In genomic region chr5:181186022-181186421, GRCh38 we compare ENCODE assay signal across 29 cellular contexts. TPM values are rescaled to one million over a fixed set of nuclear protein-coding genes. Genes with fewer than 3 reads are reported as not detected.
A peak's percentile ranks its signal among the peaks of the same experiment; 100 is the strongest.
DNase-seq lines count a peak whose midpoint lies in the region; ATAC-seq and TF ChIP-seq lines count a peak whose summit lies in the region.
"Had no signal": no experiment of that assay in that cellular context is flagged by ENCODE, and none has a peak within 500 bp of the region (broad histone marks: within the 10 kb centered on the region; RNA-seq: fewer than 3 reads in every experiment).

No MANE protein-coding gene starts in this region.

- H3K4me2 ChIP-seq in BLaER1, result peak overlapping the region; percentile 73; the same call in 1 of the 2 replicates

- 74 to 84% (median 81%) methylated on average over 6 of the region's 6 CpGs for WGBS in stomach, 5 donors

- H3K9me3 Mint-ChIP-seq in CD8-positive, alpha-beta T cell, result peaks cover 4% of the 10 kb centered on the region
- H3K9me3 Mint-ChIP-seq in neural crest cell, result peaks cover 5% of the 10 kb centered on the region
- H3K9me3 Mint-ChIP-seq: activated naive CD4-positive, alpha-beta T cell treated with anti-CD3 and anti-CD28 coated beads for 36 hours had no signal

- H3K4me1 Mint-ChIP-seq in CD8-positive, alpha-beta T cell (ENCODE audit: low read depth), result peaks cover 38% of the 10 kb centered on the region
- H3K4me1 Mint-ChIP-seq in neural crest cell, result peaks cover 39% of the 10 kb centered on the region

- no peak for ATAC-seq in CD8-positive, alpha-beta T cell
- no peak for ATAC-seq in GM19328 (IDR thresholded peaks at IDR 0.05; ENCODE audit: unreplicated experiment)
- ATAC-seq: activated CD4-positive, alpha-beta T cell treated with anti-CD3 and anti-CD28 coated beads for 36 hours; HCT116; left lung; upper lobe of right lung had no signal

- CTCF ChIA-PET in CD8-positive, alpha-beta T cell (lab: Charles Lee), result interaction anchor here (1.2 kb wide), 1 partner anchor 52 kb away, joined by 3 read pairs; no protein-coding TSS in a partner anchor

- TF ChIP-seq CTCF in CD8-positive, alpha-beta T cell (IDR thresholded peaks at IDR 0.05), result no peak
- no peak for TF ChIP-seq CTCF in VCaP (conservative IDR thresholded peaks at IDR 0.05)
- no peak for TF ChIP-seq CTCF in neural crest cell (conservative IDR thresholded peaks at IDR 0.05)
- TF ChIP-seq CTCF in stomach (IDR thresholded peaks at IDR 0.05), result no peak

- no peak overlapping the region for H3K4me3 Mint-ChIP-seq in CD8-positive, alpha-beta T cell
- peak overlapping the region; percentile 65 for H3K4me3 Mint-ChIP-seq in neural crest cell
- H3K4me3 Mint-ChIP-seq: activated CD4-positive, alpha-beta T cell treated with anti-CD3 and anti-CD28 coated beads for 36 hours had no signal

- intact Hi-C loops in CD8-positive, alpha-beta T cell (cut with DNase I, micrococcal nuclease), result loop anchor here in 1 of 2 experiments (10.0 kb wide), 2 partner anchors 321 to 401 kb away; partner anchors contain the start of gene ZFP62
- intact Hi-C loops in stomach (cut with DNase I; ENCODE audit: low total_unique reads), result no loop called here

- H3K9me3 ChIP-seq in BLaER1, result no peaks in the 10 kb centered on the region
- H3K9me3 ChIP-seq in CD8-positive, alpha-beta T cell (ENCODE audit: low read length), result no peaks in the 10 kb centered on the region
- H3K9me3 ChIP-seq in stomach, result no peaks in the 10 kb centered on the region
- H3K9me3 ChIP-seq: colonic mucosa, left lung, upper lobe of right lung had no signal

- DNase-seq in CD8-positive, alpha-beta T cell, result no peak
- DNase-seq in neural crest cell (ENCODE audit: low read depth, low spot score) (no peak), DMS153 (lab: John Stamatoyannopoulos, UW) (no peak), stomach (no peak)
- DNase-seq: activated CD4-positive, alpha-beta T cell treated with anti-CD3 and anti-CD28 coated beads for 36 hours; activated naive CD4-positive, alpha-beta T cell treated with anti-CD3 and anti-CD28 coated beads for 36 hours; activated T-cell treated with anti-CD3 and anti-CD28 coated beads, Interleukin-2, amount 50 U/mL, for 1 hour; amygdala; colonic mucosa; DMS79; effector memory CD4-positive, alpha-beta T cell; Kasumi-1; left lung; MV-4-11; NCI-H146; NCI-H2107; NCI-H446; NCI-H774; stimulated activated CD4-positive, alpha-beta T cell treated with anti-CD3 and anti-CD28 coated beads, Interleukin-1b, Interleukin-23, amount 100 ng/mL, for 48 hours; T-helper 1 cell; upper lobe of right lung had no signal

- H3K36me3 Mint-ChIP-seq in CD8-positive, alpha-beta T cell, result peaks cover 12% of the 10 kb centered on the region
- H3K36me3 Mint-ChIP-seq in neural crest cell (ENCODE audit: low read depth), result peaks cover 18% of the 10 kb centered on the region

- TF ChIP-seq POLR2A in stomach (IDR thresholded peaks at IDR 0.05), result no peak

- H4K20me1 ChIP-seq in BLaER1, result no peaks in the 10 kb centered on the region

- POLR2A ChIA-PET in CD8-positive, alpha-beta T cell (lab: Charles Lee), result interaction anchor here (2.2 to 7.8 kb wide), 2 partner anchors 19 to 38 kb away, joined by 17 to 158 read pairs; partner anchors contain the start of genes TRIM41 and TRIM7

- H3K27ac Mint-ChIP-seq in CD8-positive, alpha-beta T cell, result peak overlapping the region; percentile 3
- H3K27ac Mint-ChIP-seq in neural crest cell (ENCODE audit: unreplicated experiment), result no peak overlapping the region
- H3K27ac Mint-ChIP-seq: activated CD4-positive, alpha-beta T cell treated with anti-CD3 and anti-CD28 coated beads for 36 hours; activated naive CD4-positive, alpha-beta T cell treated with anti-CD3 and anti-CD28 coated beads for 36 hours had no signal

- H3K4me3 ChIP-seq in BLaER1 (no peak overlapping the region), stomach (no peak overlapping the region)
- no peak overlapping the region for H3K4me3 ChIP-seq in CD8-positive, alpha-beta T cell (ENCODE audit: low read depth, low read length)
- H3K4me3 ChIP-seq: colonic mucosa, left lung, skin epidermis, upper lobe of right lung had no signal

- H3K9ac ChIP-seq in BLaER1, result no peak overlapping the region

- H3K27ac ChIP-seq in BLaER1 (no peak overlapping the region), VCaP (peak overlapping the region; percentile 96; the same call in 1 of the 2 replicates), stomach (no peak overlapping the region)
- H3K27ac ChIP-seq in CD8-positive, alpha-beta T cell (ENCODE audit: low read depth, low read length), result no peak overlapping the region
- H3K27ac ChIP-seq: colonic mucosa, left lung, skin epidermis, upper lobe of right lung had no signal

- no peaks in the 10 kb centered on the region for H3K27me3 Mint-ChIP-seq in CD8-positive, alpha-beta T cell (ENCODE audit: low read depth)
- peaks cover 50% of the 10 kb centered on the region for H3K27me3 Mint-ChIP-seq in neural crest cell (ENCODE audit: low read depth)
- H3K27me3 Mint-ChIP-seq: activated CD4-positive, alpha-beta T cell treated with anti-CD3 and anti-CD28 coated beads for 36 hours had no signal

- H3K36me3 ChIP-seq in BLaER1 (no peaks in the 10 kb centered on the region), stomach (no peaks in the 10 kb centered on the region)
- H3K36me3 ChIP-seq in CD8-positive, alpha-beta T cell (ENCODE audit: insufficient read depth, low read length), result no peaks in the 10 kb centered on the region
- H3K36me3 ChIP-seq: colonic mucosa, left lung, upper lobe of right lung had no signal

- H3K27me3 ChIP-seq in BLaER1 (no peaks in the 10 kb centered on the region), stomach (peaks cover 0 to 8% (median 0%) of the 10 kb centered on the region in 3 donors)
- no peaks in the 10 kb centered on the region for H3K27me3 ChIP-seq in CD8-positive, alpha-beta T cell (ENCODE audit: insufficient read depth, low read length)
- H3K27me3 ChIP-seq: colonic mucosa, upper lobe of right lung had no signal

- no peak for TF ChIP-seq EP300 in stomach (IDR thresholded peaks at IDR 0.05)

- peaks cover 38% of the 10 kb centered on the region for H3K4me1 ChIP-seq in BLaER1
- H3K4me1 ChIP-seq in CD8-positive, alpha-beta T cell (ENCODE audit: insufficient read depth, low read length), result peaks cover 13% of the 10 kb centered on the region
- H3K4me1 ChIP-seq in stomach, result peaks cover 0 to 73% (median 46%) of the 10 kb centered on the region in 4 donors
- H3K4me1 ChIP-seq: upper lobe of right lung had no signal

RNA-seq across cellular contexts. Expression of gene TRIM7, which starts 19.0 kb away (rescaled TPM):
- under 1 TPM; 0.72 to 0.95 TPM for total RNA-seq in CD8-positive, alpha-beta T cell
- total RNA-seq in neural crest cell (not detected in 2 replicates), stomach (1 to 10 TPM in 3 of 5 donors, under 1 TPM in 1, not detected in 1; 0.45 to 7.5 (median 3.4) TPM)
- polyA plus RNA-seq in stomach, result 10 to 100 TPM in 1 of 3 donors, 1 to 10 TPM in 1, under 1 TPM in 1; 0.93 to 20.4 (median 3.4) TPM

RNA-seq across cellular contexts. Expression of gene TRIM41, which starts 37.1 kb away (rescaled TPM):
- total RNA-seq in CD8-positive, alpha-beta T cell, result 10 to 100 TPM; 20.9 to 22.2 TPM
- 34.5 and 39.1 TPM in 2 replicates for total RNA-seq in neural crest cell
- 10 to 100 TPM in 4 of 5 donors, 1 to 10 TPM in 1; 2.3 to 70.4 (median 10.3) TPM for total RNA-seq in stomach
- polyA plus RNA-seq in stomach, result 10 to 100 TPM; 13.8 to 26.1 (median 18.2) TPM

RNA-seq across cellular contexts. Expression of gene OR2V2, which starts 38.6 kb away (rescaled TPM):
- not detected for total RNA-seq in CD8-positive, alpha-beta T cell
- total RNA-seq in neural crest cell, result not detected in 2 replicates
- total RNA-seq in stomach, result not detected
- polyA plus RNA-seq in stomach, result not detected
- total RNA-seq: activated CD4-positive, alpha-beta T cell treated with anti-CD3 and anti-CD28 coated beads for 36 hours; activated CD8-positive, alpha-beta memory T cell treated with anti-CD3 and anti-CD28 coated beads for 36 hours; activated naive CD4-positive, alpha-beta T cell treated with anti-CD3 and anti-CD28 coated beads for 36 hours; colonic mucosa; epithelial cell of proximal tubule; left lung; omental fat pad; upper lobe of right lung had no signal

RNA-seq across cellular contexts. Expression of gene OR2V1, which starts 55.1 kb away (rescaled TPM):
- not detected for total RNA-seq in CD8-positive, alpha-beta T cell
- total RNA-seq in neural crest cell (not detected in 2 replicates), stomach (not detected)
- polyA plus RNA-seq in stomach, result not detected
- total RNA-seq: activated CD4-positive, alpha-beta T cell treated with anti-CD3 and anti-CD28 coated beads for 36 hours; activated CD8-positive, alpha-beta memory T cell treated with anti-CD3 and anti-CD28 coated beads for 36 hours; activated naive CD4-positive, alpha-beta T cell treated with anti-CD3 and anti-CD28 coated beads for 36 hours; colonic mucosa; epithelial cell of proximal tubule; left lung; omental fat pad; upper lobe of right lung had no signal

RNA-seq across cellular contexts. Expression of gene RACK1, which starts 57.7 kb away (rescaled TPM):
- 1,000 to 10,000 TPM; 2,370 to 2,438 TPM for total RNA-seq in CD8-positive, alpha-beta T cell
- total RNA-seq in neural crest cell, result 2,359 and 2,449 TPM in 2 replicates
- 1,000 to 10,000 TPM in 3 of 5 donors, 100 to 1,000 TPM in 2; 814 to 2,131 (median 1,334) TPM for total RNA-seq in stomach
- polyA plus RNA-seq in stomach, result 1,000 to 10,000 TPM; 2,190 to 3,034 (median 2,228) TPM
